In the genomic region with DNA sequence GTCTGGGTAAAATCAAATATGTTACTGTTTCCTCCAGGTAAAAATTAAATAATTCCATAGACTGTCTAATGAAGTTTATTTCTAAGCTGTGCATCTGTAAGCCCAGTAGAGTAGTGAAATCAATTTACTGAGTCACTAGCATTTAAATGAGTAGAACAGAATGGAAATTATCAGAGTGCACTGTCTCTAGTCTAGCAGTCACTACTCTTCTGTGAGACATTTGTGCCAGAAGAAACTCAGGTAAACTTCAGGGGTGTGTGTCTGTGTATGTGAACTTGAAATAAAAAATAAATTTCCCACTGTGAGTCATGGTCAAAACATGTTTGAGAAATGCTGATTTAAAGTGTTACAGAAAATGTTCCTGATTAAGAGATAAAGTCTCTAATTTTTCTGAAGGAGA, we compare ENCODE assay signal across 18 cellular contexts.
A peak's percentile ranks its signal among the peaks of the same experiment; 100 is the strongest.
DNase-seq lines count a peak whose midpoint lies in the region; ATAC-seq lines count a peak whose summit lies in the region.
"Had no signal": no experiment of that assay in that cellular context is flagged by ENCODE, and none has a peak within 500 bp of the region (broad histone marks: within the 10 kb centered on the region; RNA-seq: fewer than 3 reads in every experiment).

No MANE protein-coding gene starts in this region.

- peaks cover 3% of the 10 kb centered on the region in 2 donors for H3K9me3 Mint-ChIP-seq in activated T-cell treated with anti-CD3 and anti-CD28 coated beads, Interleukin-2, amount 50 U/mL, for 72 hours
- peaks cover 0 to 47% (median 13%) of the 10 kb centered on the region in 11 donors for H3K9me3 Mint-ChIP-seq in naive thymus-derived CD4-positive, alpha-beta T cell

- POLR2A ChIA-PET in naive thymus-derived CD4-positive, alpha-beta T cell (lab: Charles Lee) = interaction anchor here (0.5 kb wide), 1 partner anchor 10 kb away, joined by 3 read pairs; no protein-coding TSS in a partner anchor

- no peaks in the 10 kb centered on the region for H3K4me1 ChIP-seq in naive thymus-derived CD4-positive, alpha-beta T cell (ENCODE audit: control insufficient read depth in 2 of 2, insufficient read depth in 2 of 2, low read length in 2 of 2)

- H3K27me3 ChIP-seq in naive thymus-derived CD4-positive, alpha-beta T cell (ENCODE audit: control insufficient read depth in 2 of 2, insufficient read depth in 2 of 2, low read length in 2 of 2) = no peaks in the 10 kb centered on the region
- no peaks in the 10 kb centered on the region for H3K27me3 ChIP-seq in H7 (ENCODE audit: control insufficient read depth, insufficient read depth, low read length)
- H3K27me3 ChIP-seq: BLaER1 had no signal

- H3K4me3 ChIP-seq in naive thymus-derived CD4-positive, alpha-beta T cell (ENCODE audit: low read length) = no peak overlapping the region
- no peak overlapping the region for H3K4me3 ChIP-seq in H7 (ENCODE audit: insufficient read depth, low read depth, low read length)
- H3K4me3 ChIP-seq: BLaER1 had no signal

- H3K36me3 ChIP-seq in naive thymus-derived CD4-positive, alpha-beta T cell (ENCODE audit: control insufficient read depth in 2 of 3, insufficient read depth in 3 of 3, low read length in 3 of 3) = no peaks in the 10 kb centered on the region
- H3K36me3 ChIP-seq in H7 (replicated peaks; ENCODE audit: control insufficient read depth, insufficient read depth, low read length) = no peaks in the 10 kb centered on the region
- H3K36me3 ChIP-seq: BLaER1 had no signal

- CTCF ChIA-PET in naive thymus-derived CD4-positive, alpha-beta T cell (lab: Charles Lee) = no interaction called here

- no peak overlapping the region for H3K27ac ChIP-seq in naive thymus-derived CD4-positive, alpha-beta T cell (ENCODE audit: low read depth, low read length)
- H3K27ac ChIP-seq: BLaER1 had no signal

- H3K9me3 ChIP-seq in naive thymus-derived CD4-positive, alpha-beta T cell (ENCODE audit: control insufficient read depth in 2 of 3, low read length in 3 of 3) = no peaks in the 10 kb centered on the region
- H3K9me3 ChIP-seq: BLaER1 had no signal

- DNase-seq in activated T-cell treated with anti-CD3 and anti-CD28 coated beads, Interleukin-2, amount 50 U/mL, for 72 hours = no peak
- DNase-seq in activated T-cell treated with anti-CD3 and anti-CD28 coated beads, Interleukin-2, amount 50 U/mL, for 48 hours = no peak
- DNase-seq in OCI-M1 (lab: John Stamatoyannopoulos, UW) (peak; percentile 40), astrocyte of the hippocampus (ENCODE audit: low read depth, low spot score) (peak; percentile 16), iris pigment epithelial cell (ENCODE audit: low read depth) (peak; percentile 12), H7 (no peak)
- DNase-seq in naive thymus-derived CD4-positive, alpha-beta T cell = no peak
- DNase-seq: CD4-positive, CD25-positive, alpha-beta regulatory T cell; DMS153; KBM-7; NCI-H2029; NCI-H446 treated with DMSO at 0.1 percent for 48 hours; NCI-H82; NK-92 treated with Interleukin-12 subunit alpha and Interleukin-12 subunit beta, amount 100 ng/mL, for 24 hours; RPMI8226; SHP77 had no signal

- peaks cover 4 to 5% of the 10 kb centered on the region in 2 donors for H3K36me3 Mint-ChIP-seq in activated T-cell treated with anti-CD3 and anti-CD28 coated beads, Interleukin-2, amount 50 U/mL, for 72 hours (ENCODE audit: insufficient read depth in 2 of 2)
- peaks cover 0 to 30% (median 26%) of the 10 kb centered on the region in 5 donors for H3K36me3 Mint-ChIP-seq in naive thymus-derived CD4-positive, alpha-beta T cell

- peak; percentile 48 to 66 for ATAC-seq in activated T-cell treated with anti-CD3 and anti-CD28 coated beads, Interleukin-2, amount 50 U/mL, for 72 hours (replicated peaks in 1 of 2)
- ATAC-seq in naive thymus-derived CD4-positive, alpha-beta T cell = no peak
- no peak for ATAC-seq in HG03469 (IDR thresholded peaks at IDR 0.05; ENCODE audit: unreplicated experiment)

- intact Hi-C loops in naive thymus-derived CD4-positive, alpha-beta T cell (cut with micrococcal nuclease) = no loop called here

- peaks cover 9% of the 10 kb centered on the region for H3K4me1 Mint-ChIP-seq in activated T-cell treated with anti-CD3 and anti-CD28 coated beads, Interleukin-2, amount 50 U/mL, for 72 hours (ENCODE audit: low read depth)
- no peaks in the 10 kb centered on the region for H3K4me1 Mint-ChIP-seq in naive thymus-derived CD4-positive, alpha-beta T cell
- H3K4me1 Mint-ChIP-seq: CD4-positive, CD25-positive, alpha-beta regulatory T cell had no signal

- no peaks in the 10 kb centered on the region for H3K27me3 Mint-ChIP-seq in activated T-cell treated with anti-CD3 and anti-CD28 coated beads, Interleukin-2, amount 50 U/mL, for 72 hours (ENCODE audit: low read depth)
- H3K27me3 Mint-ChIP-seq in naive thymus-derived CD4-positive, alpha-beta T cell = peaks cover 0 to 7% (median 0%) of the 10 kb centered on the region in 5 donors
- H3K27me3 Mint-ChIP-seq: CD4-positive, CD25-positive, alpha-beta regulatory T cell had no signal

- no peak overlapping the region for H3K4me3 Mint-ChIP-seq in activated T-cell treated with anti-CD3 and anti-CD28 coated beads, Interleukin-2, amount 50 U/mL, for 72 hours
- no peak overlapping the region for H3K4me3 Mint-ChIP-seq in naive thymus-derived CD4-positive, alpha-beta T cell
- H3K4me3 Mint-ChIP-seq: CD4-positive, CD25-positive, alpha-beta regulatory T cell had no signal

- no peak overlapping the region for H3K27ac Mint-ChIP-seq in activated T-cell treated with anti-CD3 and anti-CD28 coated beads, Interleukin-2, amount 50 U/mL, for 72 hours
- no peak overlapping the region for H3K27ac Mint-ChIP-seq in naive thymus-derived CD4-positive, alpha-beta T cell
- H3K27ac Mint-ChIP-seq: CD4-positive, CD25-positive, alpha-beta regulatory T cell had no signal

Comparison
In these comparisons a context has a peak if more than half of its experiments do, and no peak if none do; other contexts are left out.
1. ATAC-seq: peak in activated T-cell treated with anti-CD3 and anti-CD28 coated beads, Interleukin-2, amount 50 U/mL, for 72 hours (2 of 2); none in naive thymus-derived CD4-positive, alpha-beta T cell (single experiment) and HG03469 (single experiment).
2. DNase-seq: peak in OCI-M1 (single experiment), astrocyte of the hippocampus (single experiment) and iris pigment epithelial cell (single experiment); none in activated T-cell treated with anti-CD3 and anti-CD28 coated beads, Interleukin-2, amount 50 U/mL, for 72 hours (0 of 2), activated T-cell treated with anti-CD3 and anti-CD28 coated beads, Interleukin-2, amount 50 U/mL, for 48 hours (0 of 2), naive thymus-derived CD4-positive, alpha-beta T cell (0 of 9) and H7 (single experiment).